Comparison of ENCODE assay signal across 8 cellular contexts in the genomic region with DNA sequence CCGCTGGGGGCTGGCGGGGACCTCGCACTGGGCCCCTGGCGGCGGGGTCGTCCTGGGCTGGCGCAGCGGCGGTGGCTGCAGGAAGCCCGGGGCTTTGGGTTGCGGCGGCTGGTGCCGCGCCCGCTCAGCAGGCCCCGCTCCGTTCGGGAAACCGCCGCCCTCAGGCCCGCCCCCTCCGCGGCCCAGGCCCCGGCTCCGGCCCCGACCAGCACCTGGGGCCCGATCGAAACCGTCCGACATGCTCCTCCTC. TPM values are rescaled to one million over a fixed set of nuclear protein-coding genes. Genes with fewer than 3 reads are reported as not detected.
DNase-seq lines count a peak whose midpoint lies in the region; ATAC-seq, FAIRE-seq and TF ChIP-seq lines count a peak whose summit lies in the region.
"Not testable (repeated sequence)": the region's sequence is repeated elsewhere in the genome, so short reads cannot be mapped to it uniquely, and the experiment has no call there.

No MANE protein-coding gene starts in this region.

- no CpG with 5 or more reads among the region's 30 CpGs for WGBS in trophoblast cell (ENCODE audit: extremely low coverage, insufficient coverage, insufficient read length)
- 0 to 1% methylated on average over 5 to 30 of the region's 30 CpGs for WGBS in aorta, 2 donors

- H3K27me3 ChIP-seq in HL-60 (ENCODE audit: insufficient read depth, poor library complexity, severe bottlenecking); duodenal mucosa (ENCODE audit: control insufficient read depth in 1 of 2, insufficient read depth in 2 of 2, low read length in 2 of 2); keratinocyte (ENCODE audit: control insufficient read depth, extremely low read depth, insufficient read depth, low read length); trophoblast cell (ENCODE audit: insufficient read depth, low read length); aorta (ENCODE audit: control insufficient read depth in 1 of 2, insufficient read depth in 2 of 2, low read length in 1 of 2): not testable (repeated sequence)

- H2BK12ac ChIP-seq in trophoblast cell (ENCODE audit: low read length) = not testable (repeated sequence)

- H3K4me2 ChIP-seq in keratinocyte (ENCODE audit: control insufficient read depth, extremely low read depth, insufficient read depth, low read depth, low read length) = not testable (repeated sequence)
- peak overlapping the region; percentile 89 for H3K4me2 ChIP-seq in trophoblast cell (ENCODE audit: low read length)

- H3K79me2 ChIP-seq in keratinocyte (ENCODE audit: control insufficient read depth, insufficient read depth, low read length) (peaks cover 49% of the 10 kb centered on the region), trophoblast cell (ENCODE audit: control insufficient read depth, insufficient read depth, low read length, poor library complexity) (peaks cover 12% of the 10 kb centered on the region)

- DNase-seq in HFFc6; HL-60 (ENCODE audit: low read depth in 1 of 2, low spot score in 1 of 2); activated CD4-positive, alpha-beta T cell treated with anti-CD3 and anti-CD28 coated beads, Interleukin-2, amount 10 ng/mL, durations not matched to agents 7 days and 5 days; keratinocyte (ENCODE audit: low read depth, low spot score); trophoblast cell; aorta: not testable (repeated sequence)

- not testable (repeated sequence) for H3K9me3 Mint-ChIP-seq in HFFc6; activated CD4-positive, alpha-beta T cell treated with anti-CD3 and anti-CD28 coated beads, Interleukin-2, amount 10 ng/mL, durations not matched to agents 7 days and 5 days

- POLR2A ChIA-PET in activated CD4-positive, alpha-beta T cell treated with anti-CD3 and anti-CD28 coated beads, Interleukin-2, amount 10 ng/mL, durations not matched to agents 7 days and 5 days (lab: Charles Lee) = interaction anchor here (0.7 kb wide), 1 partner anchor 58 kb away, joined by 3 read pairs; no protein-coding TSS in a partner anchor

- H3K27ac ChIP-seq in HL-60 (replicated peaks) (peak overlapping the region; percentile 95), duodenal mucosa (ENCODE audit: low read depth, low read length) (peak overlapping the region; percentile 84), keratinocyte (ENCODE audit: control insufficient read depth, insufficient read depth, low read length) (peak overlapping the region; percentile 86), trophoblast cell (ENCODE audit: low read depth, low read length) (peak overlapping the region; percentile 97), aorta (ENCODE audit: low read depth in 1 of 2, low read length in 2 of 2) (peak overlapping the region; percentile 46 to 99)

- H3K4me3 Mint-ChIP-seq in HFFc6 = peak overlapping the region; percentile 88; the same call in 1 of the 2 replicates
- peak overlapping the region; percentile 90 for H3K4me3 Mint-ChIP-seq in activated CD4-positive, alpha-beta T cell treated with anti-CD3 and anti-CD28 coated beads, Interleukin-2, amount 10 ng/mL, durations not matched to agents 7 days and 5 days

- not testable (repeated sequence) for TF ChIP-seq CTCF in HFFc6 (IDR thresholded peaks at IDR 0.05); HL-60 (IDR thresholded peaks at IDR 0.05; ENCODE audit: insufficient read depth, low read length); keratinocyte (optimal IDR thresholded peaks at IDR 0.05 in 1 of 3, IDR thresholded peaks at IDR 0.05 in 1 of 3, conservative IDR thresholded peaks at IDR 0.05 in 1 of 3; ENCODE audit: extremely low read depth in 1 of 3, insufficient read depth in 2 of 3, low read length in 3 of 3)

- H3K9me1 ChIP-seq in keratinocyte (ENCODE audit: control insufficient read depth, extremely low read depth, insufficient read depth, low read length) = not testable (repeated sequence)

- ATAC-seq in GM18868 (IDR thresholded peaks at IDR 0.05; ENCODE audit: unreplicated experiment) = peak; percentile 80
- ATAC-seq in aorta (ENCODE audit: low FRiP score) = peak; percentile 93

- peak overlapping the region; percentile 82 for H3K4me3 ChIP-seq in HL-60 (replicated peaks; ENCODE audit: insufficient read depth, low read length)
- H3K4me3 ChIP-seq in duodenal mucosa (ENCODE audit: low read depth in 1 of 2, low read length in 2 of 2) = peak overlapping the region; percentile 90 to 91
- peak overlapping the region; percentile 78 to 98 (median 97) for H3K4me3 ChIP-seq in keratinocyte (ENCODE audit: control insufficient read depth in 2 of 3, extremely low read depth in 1 of 3, insufficient read depth in 2 of 3, low read depth in 1 of 3, low read length in 3 of 3)
- H3K4me3 ChIP-seq in trophoblast cell (ENCODE audit: low read depth, low read length) = peak overlapping the region; percentile 100
- H3K4me3 ChIP-seq in aorta (ENCODE audit: low read length in 2 of 2) = peak overlapping the region; percentile 73 to 100

- H3K36me3 Mint-ChIP-seq in HFFc6 (ENCODE audit: low read depth) = not testable (repeated sequence)
- H3K36me3 Mint-ChIP-seq in activated CD4-positive, alpha-beta T cell treated with anti-CD3 and anti-CD28 coated beads, Interleukin-2, amount 10 ng/mL, durations not matched to agents 7 days and 5 days (ENCODE audit: low read depth) = peaks cover 11% of the 10 kb centered on the region

- peak overlapping the region; percentile 79 to 82 for H3K9ac ChIP-seq in duodenal mucosa (ENCODE audit: low read depth in 1 of 2, low read length in 2 of 2)
- peak overlapping the region; percentile 92 for H3K9ac ChIP-seq in keratinocyte (ENCODE audit: control insufficient read depth, extremely low read depth, insufficient read depth, low read length)
- H3K9ac ChIP-seq in trophoblast cell (ENCODE audit: low read length) = peak overlapping the region; percentile 100

- peaks cover 11% of the 10 kb centered on the region for H3K79me1 ChIP-seq in trophoblast cell (ENCODE audit: low read length)

- intact Hi-C loops in aorta (cut with DNase I) = loop anchor here (2.0 to 5.0 kb wide), 3 partner anchors 39 to 72 kb away; a partner anchor contains a TSS

- peak overlapping the region; percentile 98 for H2BK5ac ChIP-seq in trophoblast cell (ENCODE audit: low read depth, low read length, poor library complexity)

- peaks cover 0 to 21% of the 10 kb centered on the region in 2 donors for H3K36me3 ChIP-seq in duodenal mucosa (ENCODE audit: control insufficient read depth in 1 of 2, insufficient read depth in 2 of 2, low read length in 2 of 2)
- H3K36me3 ChIP-seq in keratinocyte (ENCODE audit: control insufficient read depth in 2 of 2, extremely low read depth in 1 of 2, insufficient read depth in 2 of 2, low read length in 2 of 2) = peaks cover 0 to 20% of the 10 kb centered on the region in 2 experiments
- H3K36me3 ChIP-seq in trophoblast cell (ENCODE audit: control insufficient read depth in 1 of 2, insufficient read depth in 2 of 2, low read length in 2 of 2); aorta (ENCODE audit: control insufficient read depth in 1 of 2, insufficient read depth in 2 of 2, low read length in 1 of 2): not testable (repeated sequence)

- H3K4ac ChIP-seq in trophoblast cell (ENCODE audit: low read depth, low read length) = peak overlapping the region; percentile 100

- H3K23ac ChIP-seq in trophoblast cell (ENCODE audit: low read length) = not testable (repeated sequence)

- H3K27ac Mint-ChIP-seq in HFFc6 = peak overlapping the region; percentile 90; the same call in 1 of the 2 replicates
- H3K27ac Mint-ChIP-seq in activated CD4-positive, alpha-beta T cell treated with anti-CD3 and anti-CD28 coated beads, Interleukin-2, amount 10 ng/mL, durations not matched to agents 7 days and 5 days = not testable (repeated sequence)

- peak overlapping the region; percentile 99 for H2BK120ac ChIP-seq in trophoblast cell (ENCODE audit: insufficient read depth, low read length, poor library complexity)

- peak overlapping the region; percentile 100 for H3K14ac ChIP-seq in trophoblast cell (ENCODE audit: low read length)

- peak overlapping the region; percentile 100 for H3K18ac ChIP-seq in trophoblast cell (ENCODE audit: low read length)

- H2AFZ ChIP-seq in keratinocyte (ENCODE audit: control insufficient read depth, low read length) = not testable (repeated sequence)
- peak overlapping the region; percentile 100 for H2AFZ ChIP-seq in trophoblast cell (ENCODE audit: insufficient read depth, low read length, poor library complexity)

- H3K4me1 ChIP-seq in duodenal mucosa (ENCODE audit: control insufficient read depth in 1 of 2, insufficient read depth in 2 of 2, low read length in 2 of 2) (peaks cover 26 to 28% of the 10 kb centered on the region in 2 donors), keratinocyte (ENCODE audit: control insufficient read depth, extremely low read depth, insufficient read depth, low read length) (peaks cover 20% of the 10 kb centered on the region), aorta (ENCODE audit: control insufficient read depth in 1 of 2, insufficient read depth in 2 of 2, low read length in 2 of 2) (peaks cover 0 to 10% of the 10 kb centered on the region in 2 donors)
- H3K4me1 ChIP-seq in trophoblast cell (ENCODE audit: control insufficient read depth in 1 of 2, insufficient read depth in 2 of 2, low read length in 2 of 2) = not testable (repeated sequence)

- dilution Hi-C loops in keratinocyte (cut with MboI; ENCODE audit: extremely low pct_ligation_motif_present, low sequenced_read_pairs) = not testable (repeated sequence)

- FAIRE-seq in keratinocyte (lab: Jason Lieb, UNC) = not testable (repeated sequence)

- peak overlapping the region; percentile 100 for H4K8ac ChIP-seq in trophoblast cell (ENCODE audit: low read depth, low read length)

- peak overlapping the region; percentile 100 for H2AK5ac ChIP-seq in trophoblast cell (ENCODE audit: low read length)

- H4K91ac ChIP-seq in trophoblast cell (ENCODE audit: low read depth, low read length) = peak overlapping the region; percentile 99

- H4K20me1 ChIP-seq in keratinocyte (ENCODE audit: control insufficient read depth, extremely low read depth, insufficient read depth, low read length) = not testable (repeated sequence)

- peaks cover 25% of the 10 kb centered on the region for H3K4me1 Mint-ChIP-seq in HFFc6 (ENCODE audit: low read depth)
- H3K4me1 Mint-ChIP-seq in activated CD4-positive, alpha-beta T cell treated with anti-CD3 and anti-CD28 coated beads, Interleukin-2, amount 10 ng/mL, durations not matched to agents 7 days and 5 days = peaks cover 21% of the 10 kb centered on the region

- not testable (repeated sequence) for H3K9me3 ChIP-seq in duodenal mucosa (ENCODE audit: control insufficient read depth in 1 of 2, low read length in 2 of 2); keratinocyte (ENCODE audit: control insufficient read depth, low read depth, low read length); trophoblast cell (ENCODE audit: insufficient read depth, low read depth, low read length); aorta (ENCODE audit: control insufficient read depth, low read length)

- H4K12ac ChIP-seq in trophoblast cell (ENCODE audit: low read depth, low read length) = peak overlapping the region; percentile 99

- not testable (repeated sequence) for H3K27me3 Mint-ChIP-seq in HFFc6 (ENCODE audit: insufficient read depth); activated CD4-positive, alpha-beta T cell treated with anti-CD3 and anti-CD28 coated beads, Interleukin-2, amount 10 ng/mL, durations not matched to agents 7 days and 5 days

- CTCF ChIA-PET in activated CD4-positive, alpha-beta T cell treated with anti-CD3 and anti-CD28 coated beads, Interleukin-2, amount 10 ng/mL, durations not matched to agents 7 days and 5 days (lab: Charles Lee) = interaction anchor here (2.7 kb wide), 1 partner anchor 73 kb away, joined by 14 read pairs; a partner anchor contains a TSS

RNA-seq across cellular contexts. Expression of a gene that starts 0.3 kb away (rescaled TPM):
- 10 to 100 TPM; 58.2 to 70.8 (median 67.1) TPM for total RNA-seq in HFFc6 (2021; fragmentation: NEBNext Ultra II Directional; extraction: Animal tissue kit (Norgen Biotek cat#: 25700))
- total RNA-seq in activated CD4-positive, alpha-beta T cell treated with anti-CD3 and anti-CD28 coated beads, Interleukin-2, amount 10 ng/mL, durations not matched to agents 7 days and 5 days = 10 to 100 TPM; 35.3 to 37.1 TPM
- 84.0 to 115 TPM (median 102 TPM) in 3 replicates for polyA plus RNA-seq in keratinocyte
- 71.9 TPM for polyA plus RNA-seq in keratinocyte (2011; ENCODE audit: low read depth)
- polyA plus RNA-seq in keratinocyte (2011; cell fraction: cytosol; rRNA removed) = 74.5 and 169 TPM in 2 replicates
- 62.8 and 69.5 TPM in 2 replicates for polyA plus RNA-seq in keratinocyte (2011; cell fraction: nucleus; rRNA removed)
- 60.4 and 61.1 TPM in 2 replicates for polyA plus RNA-seq in keratinocyte (2012; ENCODE audit: low replicate concordance)
- 31.9 to 82.5 TPM (median 74.7 TPM) in 3 replicates for polyA minus RNA-seq in keratinocyte
- 59.7 TPM for polyA minus RNA-seq in keratinocyte (2011; cell fraction: cytosol; rRNA and poly(A)+ RNA removed)
- 24.3 and 39.0 TPM in 2 replicates for polyA minus RNA-seq in keratinocyte (2011; cell fraction: nucleus; rRNA and poly(A)+ RNA removed)
- 122 and 126 TPM in 2 replicates for polyA plus RNA-seq in trophoblast cell (2013)
- total RNA-seq in aorta = 10 to 100 TPM; 63.5 to 65.8 TPM
- polyA plus RNA-seq in aorta = 10 to 100 TPM; 58.6 to 62.8 TPM

RNA-seq across cellular contexts. Expression of a gene that starts 41.6 kb away (rescaled TPM):
- 1 to 10 TPM; 2.2 to 4.4 (median 3.8) TPM for total RNA-seq in HFFc6 (2021; fragmentation: NEBNext Ultra II Directional; extraction: Animal tissue kit (Norgen Biotek cat#: 25700))
- total RNA-seq in activated CD4-positive, alpha-beta T cell treated with anti-CD3 and anti-CD28 coated beads, Interleukin-2, amount 10 ng/mL, durations not matched to agents 7 days and 5 days = 10 to 100 TPM; 10.7 to 11.0 TPM
- polyA plus RNA-seq in keratinocyte (2.6 to 5.8 TPM (median 2.7 TPM) in 3 replicates), aorta (under 1 TPM; 0.64 to 0.88 TPM)
- 0.76 TPM for polyA plus RNA-seq in keratinocyte (2011; ENCODE audit: low read depth)
- 1.1 and 1.8 TPM in 2 replicates for polyA plus RNA-seq in keratinocyte (2011; cell fraction: cytosol; rRNA removed)
- polyA plus RNA-seq in keratinocyte (2011; cell fraction: nucleus; rRNA removed) = 4.9 and 5.4 TPM in 2 replicates
- 1.1 and 1.5 TPM in 2 replicates for polyA plus RNA-seq in keratinocyte (2012; ENCODE audit: low replicate concordance)
- polyA minus RNA-seq in keratinocyte = 0.23 to 5.5 TPM (median 2.5 TPM) in 3 replicates
- polyA minus RNA-seq in keratinocyte (2011; cell fraction: cytosol; rRNA and poly(A)+ RNA removed) = 1.3 TPM
- 2.1 and 4.0 TPM in 2 replicates for polyA minus RNA-seq in keratinocyte (2011; cell fraction: nucleus; rRNA and poly(A)+ RNA removed)
- polyA plus RNA-seq in trophoblast cell (2013) = 4.2 and 4.5 TPM in 2 replicates
- total RNA-seq in aorta = 1 to 10 TPM; 2.0 to 2.3 TPM

RNA-seq across cellular contexts. Expression of a gene that starts 46.4 kb away (rescaled TPM):
- total RNA-seq in HFFc6 (2021; fragmentation: NEBNext Ultra II Directional; extraction: Animal tissue kit (Norgen Biotek cat#: 25700)) = 10 to 100 TPM; 52.9 to 64.0 (median 59.6) TPM
- 100 to 1,000 TPM; 101 to 108 TPM for total RNA-seq in activated CD4-positive, alpha-beta T cell treated with anti-CD3 and anti-CD28 coated beads, Interleukin-2, amount 10 ng/mL, durations not matched to agents 7 days and 5 days
- polyA plus RNA-seq in keratinocyte (19.8 to 23.3 TPM (median 21.6 TPM) in 3 replicates), aorta (10 to 100 TPM; 13.9 to 20.4 TPM)
- polyA plus RNA-seq in keratinocyte (2011; ENCODE audit: low read depth) = 19.0 TPM
- polyA plus RNA-seq in keratinocyte (2011; cell fraction: cytosol; rRNA removed) = 11.1 and 15.0 TPM in 2 replicates
- polyA plus RNA-seq in keratinocyte (2011; cell fraction: nucleus; rRNA removed) = 31.0 and 33.6 TPM in 2 replicates
- polyA plus RNA-seq in keratinocyte (2012; ENCODE audit: low replicate concordance) = 11.5 and 16.1 TPM in 2 replicates
- polyA minus RNA-seq in keratinocyte = 27.8 to 45.1 TPM (median 44.8 TPM) in 3 replicates
- 16.7 TPM for polyA minus RNA-seq in keratinocyte (2011; cell fraction: cytosol; rRNA and poly(A)+ RNA removed)
- polyA minus RNA-seq in keratinocyte (2011; cell fraction: nucleus; rRNA and poly(A)+ RNA removed) = 44.8 and 68.0 TPM in 2 replicates
- polyA plus RNA-seq in trophoblast cell (2013) = 20.1 and 20.7 TPM in 2 replicates
- total RNA-seq in aorta = 10 to 100 TPM; 53.6 to 69.4 TPM
